9 cellular contexts compared by ENCODE assay signal in the genomic region with DNA sequence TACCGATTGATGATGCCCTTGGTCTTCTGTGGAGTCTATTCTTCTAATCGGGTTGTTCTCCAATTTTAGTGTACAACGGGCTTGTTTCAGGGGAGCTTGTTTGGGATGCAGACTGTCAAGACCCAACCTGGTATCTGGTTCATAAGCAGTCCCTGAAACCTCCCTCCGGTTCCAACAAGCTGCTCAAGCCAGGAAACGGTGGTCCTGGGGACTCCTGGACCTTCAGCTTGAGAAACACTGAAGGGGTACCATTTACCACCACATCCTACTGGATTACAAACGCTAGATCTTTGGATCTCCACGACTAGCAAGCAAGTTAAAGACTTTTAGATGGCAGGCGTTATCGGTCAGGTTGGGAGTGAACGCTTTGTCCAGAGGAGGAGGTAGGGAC. TPM values are rescaled to one million over a fixed set of nuclear protein-coding genes. Genes with fewer than 3 reads are reported as not detected.
DNase-seq lines count a peak whose midpoint lies in the region; ATAC-seq and TF ChIP-seq lines count a peak whose summit lies in the region.
"Had no signal": no experiment of that assay in that cellular context is flagged by ENCODE, and none has a peak within 500 bp of the region (broad histone marks: within the 10 kb centered on the region; RNA-seq: fewer than 3 reads in every experiment).

No MANE protein-coding gene starts in this region.

- H2AFZ ChIP-seq in neural progenitor cell (replicated peaks), result no peak overlapping the region

- peaks cover 25 to 63% (median 43%) of the 10 kb centered on the region in 4 donors for H3K4me1 Mint-ChIP-seq in CD4-positive, CD25-positive, alpha-beta regulatory T cell
- H3K4me1 Mint-ChIP-seq in IgD-negative memory B cell, result peaks cover 31 to 48% (median 44%) of the 10 kb centered on the region in 3 donors
- H3K4me1 Mint-ChIP-seq in neural progenitor cell, result peaks cover 31% of the 10 kb centered on the region

- H3K27me3 Mint-ChIP-seq in CD4-positive, CD25-positive, alpha-beta regulatory T cell, result peaks cover 5% of the 10 kb centered on the region
- H3K27me3 Mint-ChIP-seq in IgD-negative memory B cell (no peaks in the 10 kb centered on the region), neural progenitor cell (ENCODE audit: insufficient read depth, low read depth) (peaks cover 13% of the 10 kb centered on the region)

- TF ChIP-seq CTCF in coronary artery (IDR thresholded peaks at IDR 0.05) (no peak), neural progenitor cell (IDR thresholded peaks at IDR 0.05) (no peak)

- no peaks in the 10 kb centered on the region for H3K27me3 ChIP-seq in CD4-positive, CD25-positive, alpha-beta regulatory T cell (ENCODE audit: control insufficient read depth, insufficient read depth, low read length)
- H3K27me3 ChIP-seq in neural progenitor cell, result peaks cover 62% of the 10 kb centered on the region

- DNase-seq in CD4-positive, CD25-positive, alpha-beta regulatory T cell, result no peak
- DNase-seq in coronary artery (ENCODE audit: low spot score), result no peak
- DNase-seq in neural progenitor cell (ENCODE audit: low spot score), result no peak
- DNase-seq in dedifferentiated amniotic fluid mesenchymal stem cell (ENCODE audit: extremely low spot score), result no peak
- no peak for DNase-seq in Kasumi-1 (lab: John Stamatoyannopoulos, UW)

- no peaks in the 10 kb centered on the region for H3K79me2 ChIP-seq in neural progenitor cell (ENCODE audit: low read depth)

- H3K4me2 ChIP-seq in neural progenitor cell, result peak overlapping the region; percentile 81

- H3K9ac ChIP-seq in neural progenitor cell, result no peak overlapping the region

- peaks cover 8% of the 10 kb centered on the region for H4K20me1 ChIP-seq in neural progenitor cell (ENCODE audit: low read depth)

- H3K9me3 ChIP-seq in CD4-positive, CD25-positive, alpha-beta regulatory T cell (ENCODE audit: control insufficient read depth in 2 of 2, low read length in 2 of 2), result no peaks in the 10 kb centered on the region
- H3K9me3 ChIP-seq in neural progenitor cell (ENCODE audit: low read depth), result no peaks in the 10 kb centered on the region

- peak overlapping the region; percentile 95 to 99 (median 97) for H3K27ac Mint-ChIP-seq in CD4-positive, CD25-positive, alpha-beta regulatory T cell
- peak overlapping the region; percentile 70 to 97 (median 70) for H3K27ac Mint-ChIP-seq in IgD-negative memory B cell
- no peak overlapping the region for H3K27ac Mint-ChIP-seq in neural progenitor cell

- H3K4me3 Mint-ChIP-seq in CD4-positive, CD25-positive, alpha-beta regulatory T cell, result peak overlapping the region; percentile 94 to 99 (median 97)
- peak overlapping the region; percentile 89 to 100 (median 98) for H3K4me3 Mint-ChIP-seq in IgD-negative memory B cell
- peak overlapping the region; percentile 90 for H3K4me3 Mint-ChIP-seq in neural progenitor cell

- no peaks in the 10 kb centered on the region for H3K36me3 ChIP-seq in CD4-positive, CD25-positive, alpha-beta regulatory T cell (ENCODE audit: control insufficient read depth, insufficient read depth, low read length)
- no peaks in the 10 kb centered on the region for H3K36me3 ChIP-seq in neural progenitor cell

- H3F3A ChIP-seq in neural progenitor cell (ENCODE audit: low read depth), result peaks cover 30% of the 10 kb centered on the region

- H3K4me3 ChIP-seq in CD4-positive, CD25-positive, alpha-beta regulatory T cell (ENCODE audit: low read depth, low read length), result peak overlapping the region; percentile 97
- H3K4me3 ChIP-seq in coronary artery (peak overlapping the region; percentile 94), neural progenitor cell (no peak overlapping the region)

- ATAC-seq in CD4-positive, CD25-positive, alpha-beta regulatory T cell (ENCODE audit: low read depth in 2 of 2), result no peak
- ATAC-seq in HG03045 (IDR thresholded peaks at IDR 0.05; ENCODE audit: unreplicated experiment) (no peak), GM21390 (IDR thresholded peaks at IDR 0.05; ENCODE audit: unreplicated experiment) (no peak)

- peaks cover 69% of the 10 kb centered on the region for H3K4me1 ChIP-seq in CD4-positive, CD25-positive, alpha-beta regulatory T cell (ENCODE audit: control insufficient read depth, insufficient read depth, low read length, poor library complexity, severe bottlenecking)
- H3K4me1 ChIP-seq in neural progenitor cell, result peaks cover 9% of the 10 kb centered on the region

- peaks cover 0 to 2% (median 0%) of the 10 kb centered on the region in 7 donors for H3K9me3 Mint-ChIP-seq in CD4-positive, CD25-positive, alpha-beta regulatory T cell
- H3K9me3 Mint-ChIP-seq in IgD-negative memory B cell, result no peaks in the 10 kb centered on the region
- no peaks in the 10 kb centered on the region for H3K9me3 Mint-ChIP-seq in neural progenitor cell

- peaks cover 7% of the 10 kb centered on the region for H3K36me3 Mint-ChIP-seq in CD4-positive, CD25-positive, alpha-beta regulatory T cell
- H3K36me3 Mint-ChIP-seq in IgD-negative memory B cell (no peaks in the 10 kb centered on the region), neural progenitor cell (peaks cover 9% of the 10 kb centered on the region)

- peak overlapping the region; percentile 82 for H3K27ac ChIP-seq in CD4-positive, CD25-positive, alpha-beta regulatory T cell (ENCODE audit: insufficient read depth, low read length, poor library complexity, severe bottlenecking)
- peak overlapping the region; percentile 87 to 90 for H3K27ac ChIP-seq in coronary artery
- H3K27ac ChIP-seq in neural progenitor cell, result no peak overlapping the region
- H3K27ac ChIP-seq: VCaP had no signal

RNA-seq across cellular contexts. Expression of gene BCL2, which starts 2.0 kb away (rescaled TPM):
- total RNA-seq in CD4-positive, CD25-positive, alpha-beta regulatory T cell, result 125 TPM
- polyA plus RNA-seq in CD4-positive, CD25-positive, alpha-beta regulatory T cell, result 10 to 100 TPM; 19.1 to 39.0 (median 29.5) TPM
- 36.2 TPM for polyA plus RNA-seq in IgD-negative memory B cell
- 4.2 and 4.9 TPM in 2 replicates for total RNA-seq in neural progenitor cell (ENCODE audit: low replicate concordance)

RNA-seq across cellular contexts. Expression of gene KDSR, which starts 49.5 kb away (rescaled TPM):
- 42.0 TPM for total RNA-seq in CD4-positive, CD25-positive, alpha-beta regulatory T cell
- 100 to 1,000 TPM in 3 of 4 donors, 10 to 100 TPM in 1; 99.8 to 119 (median 106) TPM for polyA plus RNA-seq in CD4-positive, CD25-positive, alpha-beta regulatory T cell
- polyA plus RNA-seq in IgD-negative memory B cell, result 40.2 TPM
- 20.6 and 21.2 TPM in 2 replicates for total RNA-seq in neural progenitor cell (ENCODE audit: low replicate concordance)

Comparison
In these comparisons a context has a peak if more than half of its experiments do, and no peak if none do; other contexts are left out.
1. RNA of gene BCL2, which starts 2.0 kb away (total RNA-seq): 125 TPM in CD4-positive, CD25-positive, alpha-beta regulatory T cell (single experiment); 4.2 to 4.9 TPM in neural progenitor cell; every median in the first group is over 10 times any median in the second.
2. Peak in every context shown above with its lines, with median percentiles within 50 percentile points of each other: H3K4me3 Mint-ChIP-seq.